21 cellular contexts compared by ENCODE assay signal in the genomic region with DNA sequence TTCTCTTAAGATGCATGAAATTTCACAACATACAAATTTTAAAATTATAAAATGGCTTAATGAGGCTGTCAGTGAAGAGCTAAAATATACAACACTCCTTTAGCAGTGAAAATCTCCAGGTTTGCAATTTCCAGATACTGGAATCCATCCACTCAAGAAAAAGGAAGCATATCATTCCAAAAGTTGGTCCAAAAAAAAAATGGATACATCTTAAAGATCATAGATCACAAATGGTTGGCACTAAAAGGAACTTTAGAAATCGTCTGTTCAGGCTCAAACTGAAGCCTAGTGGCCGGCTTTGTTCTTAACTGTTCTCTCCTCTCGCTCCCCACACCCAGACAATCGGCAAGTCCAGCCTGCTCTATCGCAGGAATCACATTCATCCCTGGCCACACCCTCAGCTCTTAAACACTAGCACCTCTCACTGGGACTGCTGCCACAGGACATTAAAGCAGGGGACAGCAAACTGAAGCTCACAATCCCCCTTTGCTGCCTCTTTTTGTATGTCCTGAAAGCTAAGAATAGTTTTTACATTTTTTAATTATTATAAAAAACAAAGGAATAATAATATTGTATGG.
DNase-seq lines count a peak whose midpoint lies in the region; ATAC-seq and TF ChIP-seq lines count a peak whose summit lies in the region.
"Had no signal": no experiment of that assay in that cellular context is flagged by ENCODE, and none has a peak within 500 bp of the region (broad histone marks: within the 10 kb centered on the region; RNA-seq: fewer than 3 reads in every experiment).

No MANE protein-coding gene starts in this region.

- H3K36me3 Mint-ChIP-seq in neural progenitor cell = no peaks in the 10 kb centered on the region
- H3K36me3 Mint-ChIP-seq: activated naive CD4-positive, alpha-beta T cell treated with anti-CD3 and anti-CD28 coated beads, Interleukin-2, amount 10 ng/mL, durations not matched to agents 7 days and 5 days; naive thymus-derived CD4-positive, alpha-beta T cell had no signal

- no peak overlapping the region for H3K9ac ChIP-seq in neural progenitor cell

- intact Hi-C loops in OCI-LY7 (cut with micrococcal nuclease; ENCODE audit: unreplicated experiment) = no loop called here

- H3K4me1 ChIP-seq in neural progenitor cell (peaks cover 21% of the 10 kb centered on the region), OCI-LY7 (ENCODE audit: insufficient read depth, low read length, poor library complexity, severe bottlenecking) (no peaks in the 10 kb centered on the region)
- H3K4me1 ChIP-seq: tibial nerve had no signal

- H2AFZ ChIP-seq in neural progenitor cell (replicated peaks) (peak overlapping the region; percentile 8), OCI-LY7 (ENCODE audit: low read length) (no peak overlapping the region)

- POLR2A ChIA-PET in OCI-LY7 (lab: Charles Lee) = interaction anchor here (0.7 to 1.6 kb wide), 3 partner anchors 9 to 1212 kb away, joined by 3 to 5 read pairs (median 4); no protein-coding TSS in a partner anchor

- BruUV-seq in OCI-LY7 (replicated peaks; lab: Mats Ljungman, UMichigan) = no TSS peak

- H3F3A ChIP-seq in neural progenitor cell (ENCODE audit: low read depth) = peaks cover 9% of the 10 kb centered on the region

- H3K79me2 ChIP-seq in neural progenitor cell (ENCODE audit: low read depth) = no peaks in the 10 kb centered on the region
- no peaks in the 10 kb centered on the region for H3K79me2 ChIP-seq in OCI-LY7 (ENCODE audit: insufficient read depth, low read depth, low read length)

- H3K27ac ChIP-seq in neural progenitor cell = no peak overlapping the region
- H3K27ac ChIP-seq in OCI-LY7 (ENCODE audit: low read depth, low read length, poor library complexity, severe bottlenecking) = no peak overlapping the region
- H3K27ac ChIP-seq: C4-2B, cardiac muscle cell, SK-N-MC, tibial nerve had no signal

- H3K9me2 ChIP-seq in OCI-LY7 (ENCODE audit: insufficient read depth, low read length) = no peaks in the 10 kb centered on the region

- no peaks in the 10 kb centered on the region for H3K36me3 ChIP-seq in neural progenitor cell
- no peaks in the 10 kb centered on the region for H3K36me3 ChIP-seq in OCI-LY7 (ENCODE audit: insufficient read depth, low read length)
- H3K36me3 ChIP-seq: cardiac muscle cell, tibial nerve had no signal

- TF ChIP-seq CTCF in neural progenitor cell (IDR thresholded peaks at IDR 0.05) (peak; percentile 31), OCI-LY7 (conservative IDR thresholded peaks at IDR 0.05; ENCODE audit: low read length) (no peak)

- no peaks in the 10 kb centered on the region for H3K9me3 ChIP-seq in neural progenitor cell (ENCODE audit: low read depth)
- H3K9me3 ChIP-seq in OCI-LY7 (ENCODE audit: low read length) = no peaks in the 10 kb centered on the region
- H3K9me3 ChIP-seq: tibial nerve had no signal

- H3K27me3 Mint-ChIP-seq in neural progenitor cell (ENCODE audit: insufficient read depth, low read depth) = no peaks in the 10 kb centered on the region
- H3K27me3 Mint-ChIP-seq: activated naive CD4-positive, alpha-beta T cell treated with anti-CD3 and anti-CD28 coated beads, Interleukin-2, amount 10 ng/mL, durations not matched to agents 7 days and 5 days had no signal

- peak; percentile 75 for DNase-seq in DMS114 treated with DMSO at 0.1 percent for 48 hours (lab: John Stamatoyannopoulos, UW; ENCODE audit: unreplicated experiment)
- DNase-seq in LoVo (ENCODE audit: low spot score) = peak; percentile 51
- DNase-seq in dermis blood vessel endothelial cell = peak; percentile 4
- peak; percentile 83 for DNase-seq in neural progenitor cell (ENCODE audit: low spot score)
- DNase-seq in superior temporal gyrus (ENCODE audit: extremely low spot score) = no peak
- no peak for DNase-seq in OCI-LY7 (ENCODE audit: low spot score)
- DNase-seq: activated CD4-positive, CD25-positive, alpha-beta regulatory T cell; activated CD8-positive, alpha-beta memory T cell treated with anti-CD3 and anti-CD28 coated beads, Interleukin-2, amount 50 U/mL, for 4 hours; activated naive CD4-positive, alpha-beta T cell treated with anti-CD3 and anti-CD28 coated beads, Interleukin-2, amount 10 ng/mL, durations not matched to agents 7 days and 5 days; glutamatergic neuron; naive thymus-derived CD4-positive, alpha-beta T cell; NCI-H2081 treated with DMSO at 0.1 percent for 48 hours; retina; stimulated activated CD4-positive, alpha-beta T cell treated with anti-CD3 and anti-CD28 coated beads, Interleukin-4, amount 100 ng/mL, for 1 hour had no signal

- H4K20me1 ChIP-seq in neural progenitor cell (ENCODE audit: low read depth) (no peaks in the 10 kb centered on the region), OCI-LY7 (ENCODE audit: insufficient read depth, low read length) (no peaks in the 10 kb centered on the region)

- H3K27ac Mint-ChIP-seq in neural progenitor cell = no peak overlapping the region
- H3K27ac Mint-ChIP-seq: activated naive CD4-positive, alpha-beta T cell treated with anti-CD3 and anti-CD28 coated beads, Interleukin-2, amount 10 ng/mL, durations not matched to agents 7 days and 5 days; naive thymus-derived CD4-positive, alpha-beta T cell had no signal

- H3K27me3 ChIP-seq in neural progenitor cell = no peaks in the 10 kb centered on the region
- H3K27me3 ChIP-seq: cardiac muscle cell, tibial nerve had no signal

- ATAC-seq in GM18867 (IDR thresholded peaks at IDR 0.05; ENCODE audit: unreplicated experiment) (no peak), HG02759 (IDR thresholded peaks at IDR 0.05; ENCODE audit: unreplicated experiment) (no peak)
- ATAC-seq: left lobe of liver; naive thymus-derived CD4-positive, alpha-beta T cell had no signal

- H3K9me3 Mint-ChIP-seq in neural progenitor cell = no peaks in the 10 kb centered on the region
- H3K9me3 Mint-ChIP-seq: activated naive CD4-positive, alpha-beta T cell treated with anti-CD3 and anti-CD28 coated beads, Interleukin-2, amount 10 ng/mL, durations not matched to agents 7 days and 5 days had no signal

- H3K4me1 Mint-ChIP-seq in neural progenitor cell = peaks cover 7% of the 10 kb centered on the region
- H3K4me1 Mint-ChIP-seq: activated naive CD4-positive, alpha-beta T cell treated with anti-CD3 and anti-CD28 coated beads, Interleukin-2, amount 10 ng/mL, durations not matched to agents 7 days and 5 days; naive thymus-derived CD4-positive, alpha-beta T cell had no signal

- H3K4me3 Mint-ChIP-seq in neural progenitor cell = no peak overlapping the region
- H3K4me3 Mint-ChIP-seq: activated naive CD4-positive, alpha-beta T cell treated with anti-CD3 and anti-CD28 coated beads, Interleukin-2, amount 10 ng/mL, durations not matched to agents 7 days and 5 days; naive thymus-derived CD4-positive, alpha-beta T cell had no signal

- H3K4me2 ChIP-seq in neural progenitor cell (peak overlapping the region; percentile 57), OCI-LY7 (ENCODE audit: low read length) (no peak overlapping the region)

- H3K4me3 ChIP-seq in neural progenitor cell (peak overlapping the region; percentile 6), OCI-LY7 (ENCODE audit: low read depth, low read length, poor library complexity, severe bottlenecking) (no peak overlapping the region)
- H3K4me3 ChIP-seq: cardiac muscle cell, SK-N-MC, tibial nerve had no signal

- CTCF ChIA-PET in OCI-LY7 (lab: Charles Lee; ENCODE audit: unreplicated experiment) = no interaction called here

Comparison
In these comparisons a context has a peak if more than half of its experiments do, and no peak if none do; other contexts are left out.
1. DNase-seq: peak in DMS114 treated with DMSO at 0.1 percent for 48 hours (single experiment), LoVo (single experiment), dermis blood vessel endothelial cell (single experiment) and neural progenitor cell (single experiment); none in superior temporal gyrus (single experiment) and OCI-LY7 (single experiment).